8 cellular contexts compared by ENCODE assay signal in genomic region chrX:38804481-38805293, GRCh38. TPM values are rescaled to one million over a fixed set of nuclear protein-coding genes. Genes with fewer than 3 reads are reported as not detected.
DNase-seq lines count a peak whose midpoint lies in the region; ATAC-seq, FAIRE-seq and TF ChIP-seq lines count a peak whose summit lies in the region.

No MANE protein-coding gene starts in this region.

- peaks cover 0 to 9% of the 10 kb centered on the region in 2 experiments for H3K36me3 ChIP-seq in mesenchymal stem cell (ENCODE audit: control insufficient read depth in 1 of 2, insufficient read depth in 2 of 2, low read depth in 1 of 2, low read length in 2 of 2)
- no peaks in the 10 kb centered on the region for H3K36me3 ChIP-seq in subcutaneous abdominal adipose tissue (ENCODE audit: control insufficient read depth in 5 of 5, insufficient read depth in 5 of 5, low read length in 5 of 5)

- ATAC-seq in HG03432 (IDR thresholded peaks at IDR 0.05; ENCODE audit: unreplicated experiment) (peak; percentile 9), HG02938 (IDR thresholded peaks at IDR 0.05; ENCODE audit: unreplicated experiment) (no peak)

- H3K79me1 ChIP-seq in mesenchymal stem cell (replicated peaks; ENCODE audit: low read length, poor library complexity, severe bottlenecking), result no peaks in the 10 kb centered on the region

- H3K27ac ChIP-seq in dorsolateral prefrontal cortex (peak overlapping the region; percentile 49 to 96 (median 89)), mesenchymal stem cell (ENCODE audit: low read length, poor library complexity, severe bottlenecking) (peak overlapping the region; percentile 76), subcutaneous abdominal adipose tissue (ENCODE audit: low read depth, low read length) (peak overlapping the region; percentile 86)

- H4K8ac ChIP-seq in mesenchymal stem cell (ENCODE audit: low read length), result peak overlapping the region; percentile 88

- H2BK15ac ChIP-seq in mesenchymal stem cell (ENCODE audit: low read depth, poor library complexity, severe bottlenecking), result no peak overlapping the region

- H3K4me2 ChIP-seq in mesenchymal stem cell (ENCODE audit: low read length, poor library complexity, severe bottlenecking), result peak overlapping the region; percentile 69

- peak overlapping the region; percentile 33 for H2BK5ac ChIP-seq in mesenchymal stem cell (ENCODE audit: low read depth, low read length, poor library complexity, severe bottlenecking)

- no peak overlapping the region for H2AK5ac ChIP-seq in mesenchymal stem cell (ENCODE audit: low read length, severe bottlenecking)

- TF ChIP-seq CTCF in WI38 (IDR thresholded peaks at IDR 0.05; ENCODE audit: low read depth, low read length), result no peak
- TF ChIP-seq CTCF in dorsolateral prefrontal cortex (IDR thresholded peaks at IDR 0.05 in 54 of 56, conservative IDR thresholded peaks at IDR 0.05 in 2 of 56; ENCODE audit: low read depth in 1 of 56, partially characterized antibody in 56 of 56), result no peak

- H3K4me3 ChIP-seq in WI38 (ENCODE audit: low read depth, low read length), result peak overlapping the region; percentile 67
- H3K4me3 ChIP-seq in dorsolateral prefrontal cortex, result peak overlapping the region; percentile 45 to 81 (median 65)
- H3K4me3 ChIP-seq in mesenchymal stem cell (ENCODE audit: insufficient read depth in 1 of 2, low read depth in 1 of 2, low read length in 2 of 2), result peak overlapping the region; percentile 77 to 90
- peak overlapping the region; percentile 59 to 92 (median 78) for H3K4me3 ChIP-seq in subcutaneous abdominal adipose tissue (ENCODE audit: low read depth in 1 of 5, low read length in 5 of 5)

- intact Hi-C loops in dorsolateral prefrontal cortex (cut with DNase I), result loop anchor here (1.0 to 10.0 kb wide), 8 partner anchors 41 to 1300 kb away; no protein-coding TSS in a partner anchor

- no peak for DNase-seq in GM12892 (ENCODE audit: insufficient read length)
- peak in 4 of 10 donors; percentile 6 to 42 (median 20) for DNase-seq in dorsolateral prefrontal cortex
- DNase-seq in mesenchymal stem cell, result peak; percentile 34
- DNase-seq in NOMO-1 treated with dmso at 0.1 percent for 144 hours (lab: John Stamatoyannopoulos, UW; ENCODE audit: unreplicated experiment), result no peak

- H3K18ac ChIP-seq in mesenchymal stem cell (ENCODE audit: low read depth in 1 of 2, low read length in 2 of 2), result peak overlapping the region; percentile 98

- peak; percentile 80 for FAIRE-seq in GM12892 (lab: Jason Lieb, UNC)

- peaks cover 8% of the 10 kb centered on the region for H3K4me1 ChIP-seq in mesenchymal stem cell (ENCODE audit: control insufficient read depth, insufficient read depth, low read depth, low read length)
- H3K4me1 ChIP-seq in subcutaneous abdominal adipose tissue (ENCODE audit: control insufficient read depth in 5 of 5, insufficient read depth in 5 of 5, low read length in 5 of 5), result peaks cover 0 to 31% (median 18%) of the 10 kb centered on the region in 5 donors

- no peak overlapping the region for H2AFZ ChIP-seq in mesenchymal stem cell (ENCODE audit: low read depth, low read length)

- TF ChIP-seq POLR2A in GM12892 (IDR thresholded peaks at IDR 0.05; ENCODE audit: low read depth, low read length), result peak; percentile 10; the same call in 1 of the 2 replicates

- H3K4ac ChIP-seq in mesenchymal stem cell (ENCODE audit: low read depth in 1 of 2, low read length in 2 of 2), result peak overlapping the region; percentile 71 to 96

- peak overlapping the region in 1 of 2 experiments; percentile 99 for H3K14ac ChIP-seq in mesenchymal stem cell (ENCODE audit: low read length in 2 of 2)

- H2BK12ac ChIP-seq in mesenchymal stem cell (ENCODE audit: low read length in 2 of 2), result peak overlapping the region in 1 of 2 experiments; percentile 77

- peak overlapping the region; percentile 98 for H3K9ac ChIP-seq in mesenchymal stem cell (ENCODE audit: low read length)
- H3K9ac ChIP-seq in subcutaneous abdominal adipose tissue (ENCODE audit: low read length in 5 of 5), result peak overlapping the region in 4 of 5 donors; percentile 66 to 80 (median 74)

- 1% methylated on average over 53 of the region's 75 CpGs for WGBS in mesenchymal stem cell

- H4K91ac ChIP-seq in mesenchymal stem cell (ENCODE audit: low read length), result peak overlapping the region; percentile 93

- H3K9me3 ChIP-seq in mesenchymal stem cell (ENCODE audit: control insufficient read depth, low read length), result no peaks in the 10 kb centered on the region
- H3K9me3 ChIP-seq in subcutaneous abdominal adipose tissue (ENCODE audit: control insufficient read depth in 5 of 5, low read length in 5 of 5), result peaks cover 0 to 2% (median 0%) of the 10 kb centered on the region in 5 donors

- H3K27me3 ChIP-seq in dorsolateral prefrontal cortex, result peaks cover 0 to 61% (median 7%) of the 10 kb centered on the region in 45 donors
- H3K27me3 ChIP-seq in mesenchymal stem cell (ENCODE audit: control insufficient read depth in 1 of 2, insufficient read depth in 1 of 2, low read length in 2 of 2), result peaks cover 0 to 4% of the 10 kb centered on the region in 2 experiments
- peaks cover 0 to 2% (median 0%) of the 10 kb centered on the region in 5 donors for H3K27me3 ChIP-seq in subcutaneous abdominal adipose tissue (ENCODE audit: control insufficient read depth in 5 of 5, insufficient read depth in 4 of 5, low read length in 5 of 5)

- peak overlapping the region in 1 of 2 experiments; percentile 2 for H3K23ac ChIP-seq in mesenchymal stem cell (ENCODE audit: low read length in 2 of 2)

- peak overlapping the region; percentile 83 for H2BK120ac ChIP-seq in mesenchymal stem cell (ENCODE audit: low read depth, low read length)

RNA-seq across cellular contexts. Expression of gene MID1IP1, which starts 3.4 kb away (rescaled TPM):
- 5.9 TPM for polyA plus RNA-seq in GM12892 (2012; ENCODE audit: missing spikeins)
- 100 to 1,000 TPM in 54 of 120 experiments, 10 to 100 TPM in 66; 36.4 to 266 (median 96.0) TPM for total RNA-seq in dorsolateral prefrontal cortex
- 39.9 TPM for polyA plus RNA-seq in mesenchymal stem cell (2013, experiment 1 of 2)
- 41.8 TPM for polyA plus RNA-seq in mesenchymal stem cell (2013, experiment 2 of 2)
